Comparison of ENCODE assay signal across 6 cellular contexts in genomic region chr10:68314930-68315329, GRCh38. TPM values are rescaled to one million over a fixed set of nuclear protein-coding genes. Genes with fewer than 3 reads are reported as not detected.
DNase-seq lines count a peak whose midpoint lies in the region; ATAC-seq, FAIRE-seq and TF ChIP-seq lines count a peak whose summit lies in the region.
"Not testable (repeated sequence)": the region's sequence is repeated elsewhere in the genome, so short reads cannot be mapped to it uniquely, and the experiment has no call there.

No MANE protein-coding gene starts in this region.

- H3K4me3 ChIP-seq in Peyer's patch; GM12878; mucosa of rectum (ENCODE audit: low read length in 2 of 2): not testable (repeated sequence)

- H3K9me3 Mint-ChIP-seq in stimulated activated naive CD8-positive, alpha-beta T cell treated with anti-CD3 and anti-CD28 coated beads, Interleukin-15, Interleukin-2, amounts not matched to agents 100 ng/mL and 50 ng/mL, for 24 hours, result not testable (repeated sequence)

- H3K27ac ChIP-seq in Peyer's patch (peak overlapping the region in 2 of 4 donors; percentile 76 to 83), GM12878 (ENCODE audit: control insufficient read depth, insufficient read depth) (peak overlapping the region; percentile 76), mucosa of rectum (ENCODE audit: low read depth in 2 of 2, low read length in 2 of 2) (peak overlapping the region; percentile 32 to 62)

- peak in 1 of 2 donors; percentile 35 for TF ChIP-seq POLR2A in Peyer's patch (IDR thresholded peaks at IDR 0.05)
- not testable (repeated sequence) for TF ChIP-seq POLR2A in GM12878 (IDR thresholded peaks at IDR 0.05; ENCODE audit: low read depth, low read length)

- not testable (repeated sequence) for TF ChIP-seq EP300 in GM12878 (IDR thresholded peaks at IDR 0.05; ENCODE audit: borderline replicate concordance in 1 of 2, control insufficient read depth in 1 of 2, low read depth in 2 of 2, low read length in 2 of 2)

- H3K27ac Mint-ChIP-seq in stimulated activated naive CD8-positive, alpha-beta T cell treated with anti-CD3 and anti-CD28 coated beads, Interleukin-15, Interleukin-2, amounts not matched to agents 100 ng/mL and 50 ng/mL, for 24 hours, result peak overlapping the region; percentile 85

- H3K9me3 ChIP-seq in Peyer's patch (peaks cover 0 to 12% (median 6%) of the 10 kb centered on the region in 4 donors), GM12878 (replicated peaks; ENCODE audit: control insufficient read depth, insufficient read depth, low read length) (peaks cover 14% of the 10 kb centered on the region)
- H3K9me3 ChIP-seq in mucosa of rectum (ENCODE audit: control insufficient read depth in 2 of 2, low read length in 2 of 2), result not testable (repeated sequence)

- CTCF ChIA-PET in GM12878 (lab: Yijun Ruan, JAX), result interaction anchor here (1.0 to 4.1 kb wide), 2 partner anchors 13 to 102 kb away, joined by 4 to 35 read pairs; no protein-coding TSS in a partner anchor

- H3K4me1 ChIP-seq in Peyer's patch; GM12878 (ENCODE audit: control insufficient read depth, insufficient read depth, low read length): not testable (repeated sequence)
- H3K4me1 ChIP-seq in mucosa of rectum (ENCODE audit: control insufficient read depth in 2 of 2, insufficient read depth in 2 of 2, low read length in 2 of 2), result peaks cover 2 to 18% of the 10 kb centered on the region in 2 donors

- not testable (repeated sequence) for H3K4me1 Mint-ChIP-seq in stimulated activated naive CD8-positive, alpha-beta T cell treated with anti-CD3 and anti-CD28 coated beads, Interleukin-15, Interleukin-2, amounts not matched to agents 100 ng/mL and 50 ng/mL, for 24 hours (ENCODE audit: low read depth)

- 89% methylated on average over 6 of the region's 6 CpGs for WGBS in GM12878 (ENCODE audit: insufficient coverage, insufficient replicate concordance, low lambda C conversion rate, missing lambda C conversion rate)

- H3K4me2 ChIP-seq in GM12878 (ENCODE audit: control insufficient read depth, insufficient read depth), result not testable (repeated sequence)

- H4K20me1 ChIP-seq in GM12878 (ENCODE audit: control insufficient read depth, insufficient read depth), result not testable (repeated sequence)

- H3K79me2 ChIP-seq in GM12878 (ENCODE audit: control insufficient read depth, insufficient read depth, low read length), result not testable (repeated sequence)

- in situ Hi-C loops in GM12878 (cut with MboI), result not testable (repeated sequence)

- not testable (repeated sequence) for TF ChIP-seq RAD21 in GM12878 (IDR thresholded peaks at IDR 0.05; ENCODE audit: insufficient read depth, low read depth, low read length)

- H2AFZ ChIP-seq in GM12878 (ENCODE audit: control insufficient read depth, low read depth, low read length), result not testable (repeated sequence)

- BruUV-seq in GM12878 (replicated peaks; lab: Mats Ljungman, UMichigan), result not testable (repeated sequence)

- not testable (repeated sequence) for H3K9ac ChIP-seq in GM12878 (ENCODE audit: control insufficient read depth, insufficient read depth, low read length); mucosa of rectum (ENCODE audit: low read depth in 1 of 2, low read length in 2 of 2)

- not testable (repeated sequence) for H3K36me3 Mint-ChIP-seq in stimulated activated naive CD8-positive, alpha-beta T cell treated with anti-CD3 and anti-CD28 coated beads, Interleukin-15, Interleukin-2, amounts not matched to agents 100 ng/mL and 50 ng/mL, for 24 hours (ENCODE audit: low read depth)

- H3K4me3 Mint-ChIP-seq in stimulated activated naive CD8-positive, alpha-beta T cell treated with anti-CD3 and anti-CD28 coated beads, Interleukin-15, Interleukin-2, amounts not matched to agents 100 ng/mL and 50 ng/mL, for 24 hours, result not testable (repeated sequence)

- RAD21 ChIA-PET in GM12878 (lab: Charles Lee; ENCODE audit: unreplicated experiment), result interaction anchor here (1.0 to 1.6 kb wide), 3 partner anchors 14 to 102 kb away, joined by 3 to 6 read pairs (median 5); partner anchors contain the start of gene HNRNPH3

- not testable (repeated sequence) for TF ChIP-seq CTCF in Peyer's patch (IDR thresholded peaks at IDR 0.05); GM12878 (IDR thresholded peaks at IDR 0.05 in 2 of 3, conservative IDR thresholded peaks at IDR 0.05 in 1 of 3; ENCODE audit: control insufficient read depth in 2 of 3, extremely low read depth in 1 of 3, insufficient read depth in 1 of 3, low read depth in 3 of 3, low read length in 3 of 3)

- FAIRE-seq in GM12878 (lab: Jason Lieb, UNC), result not testable (repeated sequence)

- SMC1A ChIA-PET in GM12878 (lab: Charles Lee; ENCODE audit: uncharacterized antibody, unreplicated experiment), result interaction anchor here (0.9 to 4.9 kb wide), 8 partner anchors 9 to 102 kb away, joined by 3 to 18 read pairs (median 4); no protein-coding TSS in a partner anchor

- not testable (repeated sequence) for H3K36me3 ChIP-seq in Peyer's patch; GM12878 (ENCODE audit: control insufficient read depth in 2 of 2, insufficient read depth in 2 of 2, low read length in 1 of 2); mucosa of rectum (ENCODE audit: control insufficient read depth in 2 of 2, insufficient read depth in 2 of 2, low read length in 2 of 2)

- ATAC-seq in GM12878, left lobe of liver: not testable (repeated sequence)

- not testable (repeated sequence) for H3K27me3 Mint-ChIP-seq in stimulated activated naive CD8-positive, alpha-beta T cell treated with anti-CD3 and anti-CD28 coated beads, Interleukin-15, Interleukin-2, amounts not matched to agents 100 ng/mL and 50 ng/mL, for 24 hours

- DNase-seq in DMS53 (lab: John Stamatoyannopoulos, UW), result peak; percentile 17
- DNase-seq in Peyer's patch, result peak in 2 of 3 donors; percentile 62 to 68
- not testable (repeated sequence) for DNase-seq in GM12878 (ENCODE audit: low read depth, low spot score)
- DNase-seq in left lobe of liver (ENCODE audit: low spot score), result peak; percentile 16

- intact Hi-C loops in GM12878 (cut with micrococcal nuclease; ENCODE audit: unreplicated experiment), result not testable (repeated sequence)

- H3K27me3 ChIP-seq in Peyer's patch; GM12878 (replicated peaks in 1 of 2; ENCODE audit: control insufficient read depth in 2 of 2, insufficient read depth in 2 of 2, low read length in 1 of 2); mucosa of rectum (ENCODE audit: control insufficient read depth in 2 of 2, insufficient read depth in 2 of 2, low read length in 2 of 2): not testable (repeated sequence)

- POLR2A ChIA-PET in GM12878 (lab: Charles Lee), result interaction anchor here (1.2 to 3.3 kb wide), 2 partner anchors 12 to 17 kb away, joined by 3 to 37 read pairs; partner anchors contain the start of genes HNRNPH3 and PBLD

RNA-seq across cellular contexts. Expression of gene HNRNPH3, which starts 16.9 kb away (rescaled TPM):
- total RNA-seq in Peyer's patch (10 to 100 TPM; 37.7 to 75.1 (median 52.1) TPM), GM12878 (2014; rRNA removed) (20.1 and 23.4 TPM in 2 replicates), GM12878 (2014; rRNA removed; fragmentation: Illumina TruSeq; extraction: Trizol) (21.1 and 24.0 TPM in 2 replicates), GM12878 (2021) (98.1 and 104 TPM in 2 replicates), left lobe of liver (26.8 TPM)
- 34.5 and 42.7 TPM in 2 replicates for total RNA-seq in GM12878 (2013; cell fraction: nucleolus; rRNA removed)
- 121 TPM for polyA plus RNA-seq in GM12878 (2011; ENCODE audit: low read depth)
- polyA plus RNA-seq in GM12878 (2011; rRNA removed) (139 and 198 TPM in 2 replicates), GM12878 (2014; fragmentation: Illumina TruSeq; extraction: Trizol) (292 and 414 TPM in 2 replicates), GM12878 (2014; fragmentation: Nextera tagmentation; extraction: Ambion mirVana) (10 to 100 TPM; 76.0 to 98.7 TPM), GM12878 (2014; rRNA removed) (142 and 181 TPM in 2 replicates), GM12878 (2016; fragmentation: Nextera tagmentation; extraction: Ambion mirVana) (100 to 1,000 TPM; 198 to 230 TPM)
- polyA plus RNA-seq in GM12878 (2011; cell fraction: cytosol; rRNA removed), result 37.0 and 48.8 TPM in 2 replicates
- 65.8 and 101 TPM in 2 replicates for polyA plus RNA-seq in GM12878 (2011; cell fraction: nucleus; rRNA removed)
- polyA plus RNA-seq in GM12878 (2012), result 129 and 161 TPM in 2 replicates
- polyA minus RNA-seq in GM12878 (2011; rRNA and poly(A)+ RNA removed), result 51.1 and 78.9 TPM in 2 replicates
- polyA minus RNA-seq in GM12878 (2011; cell fraction: cytosol; rRNA and poly(A)+ RNA removed), result 16.0 and 28.8 TPM in 2 replicates
- polyA minus RNA-seq in GM12878 (2011; cell fraction: nucleus; rRNA and poly(A)+ RNA removed), result 22.0 and 41.7 TPM in 2 replicates

RNA-seq across cellular contexts. Expression of gene PBLD, which starts 17.8 kb away (rescaled TPM):
- total RNA-seq in Peyer's patch (100 to 1,000 TPM in 3 of 4 donors, 10 to 100 TPM in 1; 30.5 to 241 (median 182) TPM), GM12878 (2014; rRNA removed) (2.0 and 3.3 TPM in 2 replicates), GM12878 (2014; rRNA removed; fragmentation: Illumina TruSeq; extraction: Trizol) (2.5 and 2.8 TPM in 2 replicates), GM12878 (2021) (1.5 and 1.9 TPM in 2 replicates), left lobe of liver (126 TPM)
- total RNA-seq in GM12878 (2013; cell fraction: nucleolus; rRNA removed), result 3.4 and 4.6 TPM in 2 replicates
- polyA plus RNA-seq in GM12878 (2011; ENCODE audit: low read depth), result 1.5 TPM
- polyA plus RNA-seq in GM12878 (2011; rRNA removed) (0.68 and 0.78 TPM in 2 replicates), GM12878 (2014; fragmentation: Illumina TruSeq; extraction: Trizol) (2.8 and 3.4 TPM in 2 replicates), GM12878 (2014; fragmentation: Nextera tagmentation; extraction: Ambion mirVana) (1 to 10 TPM; 1.0 to 1.2 TPM), GM12878 (2014; rRNA removed) (1.4 and 1.6 TPM in 2 replicates), GM12878 (2016; fragmentation: Nextera tagmentation; extraction: Ambion mirVana) (1 to 10 TPM; 1.4 to 2.0 TPM)
- polyA plus RNA-seq in GM12878 (2011; cell fraction: cytosol; rRNA removed), result 0.42 and 0.51 TPM in 2 replicates
- 0.52 and 0.64 TPM in 2 replicates for polyA plus RNA-seq in GM12878 (2011; cell fraction: nucleus; rRNA removed)
- polyA plus RNA-seq in GM12878 (2012), result 1.2 and 1.4 TPM in 2 replicates
- polyA minus RNA-seq in GM12878 (2011; rRNA and poly(A)+ RNA removed), result 0.36 and 0.95 TPM in 2 replicates
- not detected in 2 replicates for polyA minus RNA-seq in GM12878 (2011; cell fraction: cytosol; rRNA and poly(A)+ RNA removed)
- polyA minus RNA-seq in GM12878 (2011; cell fraction: nucleus; rRNA and poly(A)+ RNA removed), result 0.24 and 1.1 TPM in 2 replicates

Comparison
In these comparisons a context has a peak if more than half of its experiments do, and no peak if none do; other contexts are left out.
1. RNA of gene PBLD, which starts 17.8 kb away (total RNA-seq): 30.5 to 241 TPM in Peyer's patch and 126 TPM in left lobe of liver (single experiment); 1.5 to 4.6 TPM in GM12878; every median in the first group is over 4 times any median in the second.